Comparison of ENCODE assay signal across 9 cellular contexts in the genomic region with DNA sequence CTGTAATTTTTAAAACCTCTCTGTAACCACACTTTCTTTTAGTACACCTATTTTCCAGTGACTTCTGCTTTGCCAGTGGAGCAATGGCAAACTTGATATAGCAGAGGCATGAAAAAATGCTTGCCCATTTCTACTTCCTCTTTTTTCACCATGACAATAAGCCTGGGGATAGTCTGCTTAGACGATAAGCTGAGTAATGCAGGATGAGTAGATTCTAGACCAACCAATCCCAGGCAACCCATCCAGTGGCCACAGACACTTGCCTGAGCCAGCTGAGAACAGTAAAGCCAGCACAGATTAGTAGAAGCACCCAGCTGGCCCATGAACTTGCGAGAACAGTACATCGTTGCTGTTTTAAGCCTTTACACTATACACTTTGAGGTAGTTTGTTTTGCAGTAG. TPM values are rescaled to one million over a fixed set of nuclear protein-coding genes. Genes with fewer than 3 reads are reported as not detected.
DNase-seq lines count a peak whose midpoint lies in the region; ATAC-seq and TF ChIP-seq lines count a peak whose summit lies in the region.
"Had no signal": no experiment of that assay in that cellular context is flagged by ENCODE, and none has a peak within 500 bp of the region (broad histone marks: within the 10 kb centered on the region; RNA-seq: fewer than 3 reads in every experiment).

No MANE protein-coding gene starts in this region.

- H3K79me2 ChIP-seq in hepatocyte = no peaks in the 10 kb centered on the region

- H3K27ac ChIP-seq in hepatocyte = no peak overlapping the region

- ATAC-seq in GM18519 (IDR thresholded peaks at IDR 0.05; ENCODE audit: low FRiP score, unreplicated experiment) (peak; percentile 89), HG02623 (IDR thresholded peaks at IDR 0.05; ENCODE audit: unreplicated experiment) (peak; percentile 83)

- H3K4me3 ChIP-seq in NB4 (ENCODE audit: low read depth, low read length) (no peak overlapping the region), hepatocyte (no peak overlapping the region)

- no peaks in the 10 kb centered on the region for H3K27me3 ChIP-seq in hepatocyte

- H3K9me2 ChIP-seq in hepatocyte (replicated peaks; ENCODE audit: insufficient read depth) = no peaks in the 10 kb centered on the region

- H3K4me1 ChIP-seq in hepatocyte (ENCODE audit: insufficient read depth) = peaks cover 4% of the 10 kb centered on the region

- no peak for TF ChIP-seq CTCF in NB4 (IDR thresholded peaks at IDR 0.05; ENCODE audit: low read depth, low read length)
- TF ChIP-seq CTCF in hepatocyte (IDR thresholded peaks at IDR 0.05; ENCODE audit: poor library complexity) = no peak

- no peak overlapping the region for H2AFZ ChIP-seq in hepatocyte

- no peak for TF ChIP-seq POLR2A in NB4 (IDR thresholded peaks at IDR 0.05; ENCODE audit: extremely low read depth, insufficient read length)

- H4K20me1 ChIP-seq in hepatocyte (ENCODE audit: insufficient read depth, poor library complexity, severe bottlenecking) = no peaks in the 10 kb centered on the region

- no peaks in the 10 kb centered on the region for H3K36me3 ChIP-seq in hepatocyte (replicated peaks; ENCODE audit: insufficient read depth, low read depth)

- H3K4me2 ChIP-seq in hepatocyte = no peak overlapping the region

- DNase-seq in NB4 (ENCODE audit: low read depth) (peak; percentile 80), hepatocyte (ENCODE audit: low spot score) (peak; percentile 42), NCI-H1417 treated with DMSO at 0.1 percent for 48 hours (lab: John Stamatoyannopoulos, UW) (no peak), hepatic stellate cell (ENCODE audit: low spot score) (no peak), NCI-H2171 treated with DMSO at 0.1 percent for 48 hours (lab: John Stamatoyannopoulos, UW) (no peak), DMS 273 (lab: John Stamatoyannopoulos, UW; ENCODE audit: unreplicated experiment) (no peak)

- 68% methylated on average over 3 of the region's 3 CpGs for WGBS in hepatocyte (ENCODE audit: low lambda C conversion rate, missing lambda C conversion rate)

- H3K9me3 ChIP-seq in hepatocyte (ENCODE audit: low read depth) = no peaks in the 10 kb centered on the region

RNA-seq across cellular contexts. Expression of gene DDI1, which starts 37.5 kb away (rescaled TPM):
- total RNA-seq in hepatocyte = not detected in 2 replicates
- 0.34 and 0.39 TPM in 2 replicates for polyA plus RNA-seq in hepatocyte
- total RNA-seq: skeletal muscle tissue had no signal

Comparison
In these comparisons a context has a peak if more than half of its experiments do, and no peak if none do; other contexts are left out.
1. DNase-seq: peak in NB4 (single experiment) and hepatocyte (single experiment); none in NCI-H1417 treated with DMSO at 0.1 percent for 48 hours (single experiment), hepatic stellate cell (single experiment), NCI-H2171 treated with DMSO at 0.1 percent for 48 hours (single experiment) and DMS 273 (single experiment).